Comparison of ENCODE assay signal across 9 cellular contexts in genomic region chr17:38872671-38873385, GRCh38. TPM values are rescaled to one million over a fixed set of nuclear protein-coding genes. Genes with fewer than 3 reads are reported as not detected.
DNase-seq lines count a peak whose midpoint lies in the region; ATAC-seq and TF ChIP-seq lines count a peak whose summit lies in the region.
"Had no signal": no experiment of that assay in that cellular context is flagged by ENCODE, and none has a peak within 500 bp of the region (broad histone marks: within the 10 kb centered on the region; RNA-seq: fewer than 3 reads in every experiment).

No MANE protein-coding gene starts in this region.

- H3K4me3 ChIP-seq in left lung (peak overlapping the region in 1 of 2 donors; percentile 96), thyroid gland (replicated peaks in 1 of 3) (no peak overlapping the region)

- H3K4me1 ChIP-seq in left lung (peaks cover 53 to 75% of the 10 kb centered on the region in 2 donors), thyroid gland (peaks cover 46 to 72% of the 10 kb centered on the region in 2 donors)

- no peak for TF ChIP-seq POLR2A in thyroid gland (IDR thresholded peaks at IDR 0.05)

- H3K9me3 ChIP-seq in left lung (no peaks in the 10 kb centered on the region), thyroid gland (no peaks in the 10 kb centered on the region)

- TF ChIP-seq CTCF in left lung (IDR thresholded peaks at IDR 0.05) (no peak), thyroid gland (IDR thresholded peaks at IDR 0.05) (no peak)

- peak overlapping the region; percentile 19 for H3K4me3 Mint-ChIP-seq in activated naive CD4-positive, alpha-beta T cell treated with anti-CD3 and anti-CD28 coated beads for 36 hours
- H3K4me3 Mint-ChIP-seq in activated T-helper 2 cell treated with anti-CD3 and anti-CD28 coated beads, Interferon-gamma antibody, Interleukin-2, Interleukin-4, amounts not matched to agents 10 μg/mL and 5 μg/mL and 100 μg/mL, durations not matched to agents 14 hours and 24 hours and 36 hours (ENCODE audit: low read depth) = peak overlapping the region; percentile 26

- peaks cover 74% of the 10 kb centered on the region for H3K4me1 Mint-ChIP-seq in activated naive CD4-positive, alpha-beta T cell treated with anti-CD3 and anti-CD28 coated beads for 36 hours (ENCODE audit: low read depth)
- H3K4me1 Mint-ChIP-seq in activated T-helper 2 cell treated with anti-CD3 and anti-CD28 coated beads, Interferon-gamma antibody, Interleukin-2, Interleukin-4, amounts not matched to agents 10 μg/mL and 5 μg/mL and 100 μg/mL, durations not matched to agents 14 hours and 24 hours and 36 hours (ENCODE audit: low read depth) = peaks cover 45% of the 10 kb centered on the region

- peaks cover 2% of the 10 kb centered on the region for H3K36me3 Mint-ChIP-seq in activated naive CD4-positive, alpha-beta T cell treated with anti-CD3 and anti-CD28 coated beads for 36 hours (ENCODE audit: low read depth)
- peaks cover 28% of the 10 kb centered on the region for H3K36me3 Mint-ChIP-seq in activated T-helper 2 cell treated with anti-CD3 and anti-CD28 coated beads, Interferon-gamma antibody, Interleukin-2, Interleukin-4, amounts not matched to agents 10 μg/mL and 5 μg/mL and 100 μg/mL, durations not matched to agents 14 hours and 24 hours and 36 hours (ENCODE audit: low read depth)

- H3K27me3 ChIP-seq in left lung (no peaks in the 10 kb centered on the region), thyroid gland (no peaks in the 10 kb centered on the region)

- peak overlapping the region; percentile 97 for H3K27ac Mint-ChIP-seq in activated naive CD4-positive, alpha-beta T cell treated with anti-CD3 and anti-CD28 coated beads for 36 hours
- no peak overlapping the region for H3K27ac Mint-ChIP-seq in activated T-helper 2 cell treated with anti-CD3 and anti-CD28 coated beads, Interferon-gamma antibody, Interleukin-2, Interleukin-4, amounts not matched to agents 10 μg/mL and 5 μg/mL and 100 μg/mL, durations not matched to agents 14 hours and 24 hours and 36 hours

- intact Hi-C loops in activated naive CD4-positive, alpha-beta T cell treated with anti-CD3 and anti-CD28 coated beads for 36 hours (cut with micrococcal nuclease) = loop anchor here (1.0 to 10.0 kb wide), 4 partner anchors 183 to 1234 kb away; partner anchors contain the start of gene FBXL20
- intact Hi-C loops in activated T-helper 2 cell treated with anti-CD3 and anti-CD28 coated beads, Interferon-gamma antibody, Interleukin-2, Interleukin-4, amounts not matched to agents 10 μg/mL and 5 μg/mL and 100 μg/mL, durations not matched to agents 14 hours and 24 hours and 36 hours (cut with micrococcal nuclease) = loop anchor here (5.0 kb wide), 2 partner anchors 171 to 279 kb away; partner anchors contain the start of gene PLXDC1
- intact Hi-C loops in left lung (cut with DNase I) (no loop called here), thyroid gland (cut with DNase I) (no loop called here), sciatic nerve (cut with DNase I) (loop anchor here (10.0 kb wide), 1 partner anchor 282 kb away; the partner anchor contains the start of gene PLXDC1)

- CTCF ChIA-PET in activated naive CD4-positive, alpha-beta T cell treated with anti-CD3 and anti-CD28 coated beads for 36 hours (lab: Charles Lee) = interaction anchor here (0.5 to 4.2 kb wide), 13 partner anchors 9 to 280 kb away, joined by 3 to 26 read pairs (median 4); partner anchors contain the start of gene LASP1NB

- DNase-seq in activated naive CD4-positive, alpha-beta T cell treated with anti-CD3 and anti-CD28 coated beads for 36 hours = peak; percentile 35
- DNase-seq in activated naive CD4-positive, alpha-beta T cell (lab: John Stamatoyannopoulos, UW) = no peak
- no peak for DNase-seq in activated T-helper 2 cell treated with anti-CD3 and anti-CD28 coated beads, Interferon-gamma antibody, Interleukin-2, Interleukin-4, amounts not matched to agents 10 μg/mL and 5 μg/mL and 100 μg/mL, durations not matched to agents 14 hours and 24 hours and 36 hours (ENCODE audit: low spot score)
- no peak for DNase-seq in left lung
- DNase-seq in thyroid gland = no peak
- no peak for DNase-seq in sciatic nerve (ENCODE audit: low spot score)
- DNase-seq in NK-92 (lab: John Stamatoyannopoulos, UW; ENCODE audit: unreplicated experiment) = no peak
- DNase-seq in pons (ENCODE audit: low spot score) = no peak
- DNase-seq: EL had no signal

- peaks cover 0 to 12% of the 10 kb centered on the region in 2 donors for H3K36me3 ChIP-seq in left lung
- H3K36me3 ChIP-seq in thyroid gland = no peaks in the 10 kb centered on the region

- H3K9me3 Mint-ChIP-seq in activated naive CD4-positive, alpha-beta T cell treated with anti-CD3 and anti-CD28 coated beads for 36 hours = no peaks in the 10 kb centered on the region
- no peaks in the 10 kb centered on the region for H3K9me3 Mint-ChIP-seq in activated T-helper 2 cell treated with anti-CD3 and anti-CD28 coated beads, Interferon-gamma antibody, Interleukin-2, Interleukin-4, amounts not matched to agents 10 μg/mL and 5 μg/mL and 100 μg/mL, durations not matched to agents 14 hours and 24 hours and 36 hours

- H3K27me3 Mint-ChIP-seq in activated naive CD4-positive, alpha-beta T cell treated with anti-CD3 and anti-CD28 coated beads for 36 hours (ENCODE audit: low read depth) = no peaks in the 10 kb centered on the region
- no peaks in the 10 kb centered on the region for H3K27me3 Mint-ChIP-seq in activated T-helper 2 cell treated with anti-CD3 and anti-CD28 coated beads, Interferon-gamma antibody, Interleukin-2, Interleukin-4, amounts not matched to agents 10 μg/mL and 5 μg/mL and 100 μg/mL, durations not matched to agents 14 hours and 24 hours and 36 hours (ENCODE audit: low read depth)

- WGBS in thyroid gland, 2 donors = 70 to 71% methylated on average over 9 of the region's 9 CpGs

- peak overlapping the region; percentile 96 to 98 for H3K27ac ChIP-seq in left lung
- peak overlapping the region in 2 of 3 donors; percentile 3 to 92 for H3K27ac ChIP-seq in thyroid gland

- ATAC-seq in left lung (no peak), sciatic nerve (no peak)

RNA-seq across cellular contexts. Expression of gene LASP1, which starts 3.0 kb away (rescaled TPM):
- total RNA-seq in activated naive CD4-positive, alpha-beta T cell treated with anti-CD3 and anti-CD28 coated beads for 36 hours = 100 to 1,000 TPM; 105 to 113 TPM
- 151 and 156 TPM in 2 replicates for total RNA-seq in activated T-helper 2 cell treated with anti-CD3 and anti-CD28 coated beads, Interferon-gamma antibody, Interleukin-2, Interleukin-4, amounts not matched to agents 10 μg/mL and 5 μg/mL and 100 μg/mL, durations not matched to agents 14 hours and 24 hours and 36 hours
- total RNA-seq in left lung (100 to 1,000 TPM; 163 to 172 TPM), thyroid gland (10 to 100 TPM; 69.3 to 77.5 (median 71.1) TPM), sciatic nerve (127 TPM)

RNA-seq across cellular contexts. Expression of gene RPL23, which starts 19.3 kb away (rescaled TPM):
- total RNA-seq in activated naive CD4-positive, alpha-beta T cell treated with anti-CD3 and anti-CD28 coated beads for 36 hours = 1,000 to 10,000 TPM; 2,241 to 2,332 TPM
- total RNA-seq in activated T-helper 2 cell treated with anti-CD3 and anti-CD28 coated beads, Interferon-gamma antibody, Interleukin-2, Interleukin-4, amounts not matched to agents 10 μg/mL and 5 μg/mL and 100 μg/mL, durations not matched to agents 14 hours and 24 hours and 36 hours = 1,775 and 1,796 TPM in 2 replicates
- 1,000 to 10,000 TPM; 1,144 to 1,160 TPM for total RNA-seq in left lung
- 1,000 to 10,000 TPM; 1,055 to 2,735 (median 1,279) TPM for total RNA-seq in thyroid gland
- 1,106 TPM for total RNA-seq in sciatic nerve

RNA-seq across cellular contexts. Expression of gene CWC25, which starts 47.7 kb away (rescaled TPM):
- total RNA-seq in activated naive CD4-positive, alpha-beta T cell treated with anti-CD3 and anti-CD28 coated beads for 36 hours = 10 to 100 TPM; 18.6 to 21.9 TPM
- total RNA-seq in activated T-helper 2 cell treated with anti-CD3 and anti-CD28 coated beads, Interferon-gamma antibody, Interleukin-2, Interleukin-4, amounts not matched to agents 10 μg/mL and 5 μg/mL and 100 μg/mL, durations not matched to agents 14 hours and 24 hours and 36 hours = 23.0 and 26.4 TPM in 2 replicates
- total RNA-seq in left lung (10 to 100 TPM; 15.0 to 22.3 TPM), thyroid gland (10 to 100 TPM; 19.0 to 26.8 (median 22.1) TPM), sciatic nerve (25.6 TPM)

Comparison
In these comparisons a context has a peak if more than half of its experiments do, and no peak if none do; other contexts are left out.
1. intact Hi-C loops: an anchor here in activated naive CD4-positive, alpha-beta T cell treated with anti-CD3 and anti-CD28 coated beads for 36 hours (1.0 to 10.0 kb wide), activated T-helper 2 cell treated with anti-CD3 and anti-CD28 coated beads, Interferon-gamma antibody, Interleukin-2, Interleukin-4, amounts not matched to agents 10 μg/mL and 5 μg/mL and 100 μg/mL, durations not matched to agents 14 hours and 24 hours and 36 hours (5.0 kb wide) and sciatic nerve (10.0 kb wide); none called in left lung and thyroid gland.